ENCODE assay signal across 8 cellular contexts in genomic region chr18:12271376-12272235, GRCh38. TPM values are rescaled to one million over a fixed set of nuclear protein-coding genes. Genes with fewer than 3 reads are reported as not detected.
DNase-seq lines count a peak whose midpoint lies in the region; ATAC-seq, FAIRE-seq and TF ChIP-seq lines count a peak whose summit lies in the region.

No MANE protein-coding gene starts in this region.

- DNase-seq in A549 (ENCODE audit: low read depth in 1 of 2, low spot score in 1 of 2) (peak; percentile 78 to 79), NCI-H526 (lab: John Stamatoyannopoulos, UW) (peak; percentile 55 to 74), endothelial cell (ENCODE audit: low spot score) (peak; percentile 81)
- DNase-seq in activated CD4-positive, alpha-beta T cell treated with anti-CD3 and anti-CD28 coated beads, Interleukin-2, amount 50 U/mL, for 24 hours (ENCODE audit: low read depth in 1 of 2, low spot score in 1 of 2), result peak; percentile 20 to 40
- peak; percentile 27 for DNase-seq in stimulated activated CD8-positive, alpha-beta memory T cell treated with anti-CD3 and anti-CD28 coated beads, Interleukin-7, amount 100 ng/mL, for 24 hours (ENCODE audit: low read depth)

- H3K9me3 Mint-ChIP-seq in endothelial cell (ENCODE audit: unreplicated experiment), result no peaks in the 10 kb centered on the region

- H3K27me3 ChIP-seq in mononuclear cell (ENCODE audit: insufficient read depth, low read length), result no peaks in the 10 kb centered on the region

- peak; percentile 87 for TF ChIP-seq CTCF in A549 (IDR thresholded peaks at IDR 0.05)
- TF ChIP-seq CTCF in endothelial cell (IDR thresholded peaks at IDR 0.05; ENCODE audit: unreplicated experiment), result peak; percentile 80

- no peaks in the 10 kb centered on the region for H3K9me3 ChIP-seq in A549
- H3K9me3 ChIP-seq in mononuclear cell (ENCODE audit: low read depth, low read length), result no peaks in the 10 kb centered on the region

- peak; percentile 98 to 99 for ATAC-seq in A549
- peak; percentile 86 for ATAC-seq in GM18517 (IDR thresholded peaks at IDR 0.05; ENCODE audit: unreplicated experiment)
- ATAC-seq in HG03378 (IDR thresholded peaks at IDR 0.05; ENCODE audit: unreplicated experiment), result peak; percentile 83

- H3K4me3 Mint-ChIP-seq in endothelial cell (ENCODE audit: unreplicated experiment), result no peak overlapping the region

- CTCF ChIA-PET in A549 (lab: Yijun Ruan, JAX), result interaction anchor here (0.6 to 3.3 kb wide), 24 partner anchors 8 to 392 kb away, joined by 3 to 45 read pairs (median 5); partner anchors contain the start of gene TUBB6

- peak overlapping the region; percentile 87 for H3K4me2 ChIP-seq in A549

- WGBS in A549 (ENCODE audit: missing lambda C conversion rate), result 35% methylated on average over 22 of the region's 51 CpGs

- no peaks in the 10 kb centered on the region for H3K36me3 Mint-ChIP-seq in endothelial cell (ENCODE audit: low read depth, unreplicated experiment)

- no peak for TF ChIP-seq EP300 in A549 (IDR thresholded peaks at IDR 0.05)

- no peak for FAIRE-seq in A549 (lab: Jason Lieb, UNC)

- peaks cover 3% of the 10 kb centered on the region for H3K27me3 Mint-ChIP-seq in endothelial cell (ENCODE audit: unreplicated experiment)

- H3K4me1 ChIP-seq in A549 (0 out of 3 replicates have a peak, but pooled peaks cover 3% of the 10 kb centered on the region), mononuclear cell (ENCODE audit: insufficient read depth, low read length) (peaks cover 4% of the 10 kb centered on the region)

- POLR2A ChIA-PET in A549 (lab: Yijun Ruan, JAX), result interaction anchor here (0.8 to 1.8 kb wide), 5 partner anchors 9 to 105 kb away, joined by 3 to 8 read pairs (median 7); partner anchors contain the start of genes AFG3L2 and TUBB6

- H3K27ac ChIP-seq in A549, result peak overlapping the region; percentile 88 to 92

- H3K4me3 ChIP-seq in A549, result peak overlapping the region; percentile 50
- H3K4me3 ChIP-seq in mononuclear cell (ENCODE audit: low read length), result peak overlapping the region; percentile 3

- no peaks in the 10 kb centered on the region for H3K4me1 Mint-ChIP-seq in endothelial cell (ENCODE audit: unreplicated experiment)

- no peak overlapping the region for H3K27ac Mint-ChIP-seq in endothelial cell (ENCODE audit: unreplicated experiment)

- no peak for TF ChIP-seq POLR2A in A549 (IDR thresholded peaks at IDR 0.05; ENCODE audit: low read length)

- peak; percentile 18 to 48; a peak in 3 of 5 replicates for TF ChIP-seq RAD21 in A549 (conservative IDR thresholded peaks at IDR 0.05 in 1 of 2, IDR thresholded peaks at IDR 0.05 in 1 of 2)

TF ChIP-seq in A549, 52 proteins besides CTCF, POLR2A, EP300 and RAD21:
- TF ChIP-seq SMC3 (IDR thresholded peaks at IDR 0.05) (peak; percentile 54; the same call in 2 of the 3 replicates), HOXB5 (CRISPR knock-in tag; IDR thresholded peaks at IDR 0.05) (no peak), MAX (IDR thresholded peaks at IDR 0.05) (0 out of 2 replicates have a peak, but pooled peaks have one; percentile 57), JUN (IDR thresholded peaks at IDR 0.05) (no peak), ZSCAN20 (CRISPR knock-in tag; IDR thresholded peaks at IDR 0.05) (no peak), NR3C1 (IDR thresholded peaks at IDR 0.05) (no peak), PHF8 (IDR thresholded peaks at IDR 0.05; ENCODE audit: borderline replicate concordance, low read depth) (0 out of 2 replicates have a peak, but pooled peaks have one; percentile 44), RNF2 (IDR thresholded peaks at IDR 0.05; ENCODE audit: borderline replicate concordance, low read depth) (no peak), HMGXB4 (CRISPR knock-in tag; IDR thresholded peaks at IDR 0.05; ENCODE audit: borderline replicate concordance) (peak; percentile 86; the same call in 1 of the 2 replicates), ZC3H11A (IDR thresholded peaks at IDR 0.05) (no peak), E2F6 (IDR thresholded peaks at IDR 0.05; ENCODE audit: borderline replicate concordance, low read depth) (peak; percentile 56), MAZ (IDR thresholded peaks at IDR 0.05; ENCODE audit: borderline replicate concordance, low read depth, low read length) (no peak)

RNA-seq across cellular contexts. Expression of gene CIDEA, which starts 17.4 kb away (rescaled TPM):
- polyA plus RNA-seq in A549 (2011; rRNA removed) (not detected in 2 replicates), A549 (2017; fragmentation: RNase III; extraction: RNeasy Plus Mini Kit Qiagen cat#74134 plus additional on column Dnase treatment) (not detected in 3 replicates)
- not detected in 2 replicates for polyA plus RNA-seq in A549 (2012; cell fraction: cytosol; rRNA removed)
- polyA plus RNA-seq in A549 (2012; cell fraction: nucleus; rRNA removed), result not detected in 2 replicates
- polyA minus RNA-seq in A549 (2011; rRNA and poly(A)+ RNA removed), result not detected in 2 replicates
- total RNA-seq in endothelial cell (ENCODE audit: unreplicated experiment) (0.97 TPM), mononuclear cell (not detected)

RNA-seq across cellular contexts. Expression of gene TUBB6, which starts 36.4 kb away (rescaled TPM):
- 83.7 and 88.5 TPM in 2 replicates for polyA plus RNA-seq in A549 (2011; rRNA removed)
- polyA plus RNA-seq in A549 (2012; cell fraction: cytosol; rRNA removed), result 359 and 471 TPM in 2 replicates
- polyA plus RNA-seq in A549 (2012; cell fraction: nucleus; rRNA removed), result 409 and 668 TPM in 2 replicates
- 235 to 259 TPM (median 235 TPM) in 3 replicates for polyA plus RNA-seq in A549 (2017; fragmentation: RNase III; extraction: RNeasy Plus Mini Kit Qiagen cat#74134 plus additional on column Dnase treatment)
- 81.7 and 95.6 TPM in 2 replicates for polyA minus RNA-seq in A549 (2011; rRNA and poly(A)+ RNA removed)
- total RNA-seq in endothelial cell (ENCODE audit: unreplicated experiment), result 301 TPM
- total RNA-seq in mononuclear cell, result 36.7 TPM

Comparison
In these comparisons a context has a peak if more than half of its experiments do, and no peak if none do; other contexts are left out.
1. Peak in every context shown above with its lines: DNase-seq, ATAC-seq, H3K4me3 ChIP-seq and H3K27ac ChIP-seq.
2. DNase-seq: peak in every context shown above with its lines; median percentile 81 in endothelial cell; 78 in A549; 64 in NCI-H526; 30 in activated CD4-positive, alpha-beta T cell treated with anti-CD3 and anti-CD28 coated beads, Interleukin-2, amount 50 U/mL, for 24 hours; 27 in stimulated activated CD8-positive, alpha-beta memory T cell treated with anti-CD3 and anti-CD28 coated beads, Interleukin-7, amount 100 ng/mL, for 24 hours.